Comparison of ENCODE assay signal across 1 cellular context in the genomic region with DNA sequence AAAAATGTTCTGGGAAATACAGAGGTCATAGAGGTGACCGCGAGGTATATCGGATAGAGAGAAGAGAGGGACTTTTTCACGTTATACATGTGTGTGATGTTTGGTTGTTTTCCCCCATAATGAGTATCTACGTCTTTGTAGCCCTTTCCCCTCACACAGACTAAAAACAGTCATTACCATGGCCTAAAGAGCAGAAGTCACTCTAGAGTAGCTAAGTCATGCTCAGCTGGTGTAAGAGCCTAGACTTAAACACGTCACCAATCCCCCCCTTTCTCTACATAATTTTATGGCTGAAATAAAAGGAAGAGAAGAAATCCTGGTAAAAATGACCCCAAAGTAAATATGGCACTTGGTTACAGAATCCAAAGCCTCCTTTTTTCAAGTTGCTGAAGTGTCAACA.
TF ChIP-seq lines count a peak whose summit lies in the region.

No MANE protein-coding gene starts in this region.

TF ChIP-seq in H1, 55 proteins besides CTCF, POLR2A, EP300 and RAD21:
- TF ChIP-seq RXRA (IDR thresholded peaks at IDR 0.05; ENCODE audit: insufficient read depth, low read depth, low read length) (no peak), SP1 (IDR thresholded peaks at IDR 0.05; ENCODE audit: low read depth, low read length) (no peak)
